ENCODE assay signal across 8 cellular contexts in genomic region chr1:17119076-17119743, GRCh38. TPM values are rescaled to one million over a fixed set of nuclear protein-coding genes. Genes with fewer than 3 reads are reported as not detected.
DNase-seq lines count a peak whose midpoint lies in the region; ATAC-seq, FAIRE-seq and TF ChIP-seq lines count a peak whose summit lies in the region.

Gene PADI2, minus strand, starts transcription at chr1:17119451. Its CDS starts 80 bp downstream, at chr1:17119371.

- peaks cover 16% of the 10 kb centered on the region for H3K4me1 Mint-ChIP-seq in glutamatergic neuron (ENCODE audit: low read depth, unreplicated experiment)

- peak; percentile 67 for ATAC-seq in HG03066 (IDR thresholded peaks at IDR 0.05; ENCODE audit: low read depth, unreplicated experiment)
- ATAC-seq in Panc1, result peak; percentile 88
- ATAC-seq in omental fat pad (ENCODE audit: low FRiP score), result peak; percentile 43
- ATAC-seq in thoracic aorta (ENCODE audit: insufficient number of reproducible peaks, low FRiP score, low read depth), result no peak

- H3K9me3 ChIP-seq in DOHH2 (ENCODE audit: control insufficient read depth, insufficient read depth, low read length) (no peaks in the 10 kb centered on the region), Panc1 (ENCODE audit: control insufficient read depth, insufficient read depth, low read depth, low read length) (no peaks in the 10 kb centered on the region), thoracic aorta (no peaks in the 10 kb centered on the region)

- intact Hi-C loops in Panc1 (cut with micrococcal nuclease; ENCODE audit: unreplicated experiment), result no loop called here

- H3K4me1 ChIP-seq in DOHH2 (ENCODE audit: control insufficient read depth, low read length), result peaks cover 26% of the 10 kb centered on the region
- H3K4me1 ChIP-seq in Panc1 (ENCODE audit: control insufficient read depth, insufficient read depth, low read length), result peaks cover 66% of the 10 kb centered on the region
- H3K4me1 ChIP-seq in thoracic aorta (ENCODE audit: control insufficient read depth in 1 of 2, low read depth in 2 of 2), result peaks cover 11 to 14% of the 10 kb centered on the region in 2 donors

- POLR2A ChIA-PET in Panc1 (lab: Charles Lee), result no interaction called here

- DNase-seq in Panc1 (ENCODE audit: low read depth, low spot score), result no peak
- DNase-seq in activated naive CD4-positive, alpha-beta T cell treated with Interleukin-2 at 50 U/mL for 16 hours, result peak; percentile 59
- peak; percentile 83 for DNase-seq in glutamatergic neuron
- peak; percentile 45 for DNase-seq in omental fat pad (ENCODE audit: low spot score)
- no peak for DNase-seq in thoracic aorta (ENCODE audit: low spot score)
- no peak for DNase-seq in H54 (ENCODE audit: insufficient read length, low spot score)

- no TSS peak for BruUV-seq in Panc1 (replicated peaks; lab: Mats Ljungman, UMichigan)

- H3F3A ChIP-seq in DOHH2 (ENCODE audit: control insufficient read depth, insufficient read depth), result no peaks in the 10 kb centered on the region

- no peak for FAIRE-seq in H54 (lab: Jason Lieb, UNC)

- no peaks in the 10 kb centered on the region for H3K36me3 ChIP-seq in DOHH2 (ENCODE audit: control insufficient read depth, low read length)
- H3K36me3 ChIP-seq in Panc1 (ENCODE audit: control insufficient read depth, insufficient read depth, low read length), result no peaks in the 10 kb centered on the region
- no peaks in the 10 kb centered on the region for H3K36me3 ChIP-seq in thoracic aorta

- TF ChIP-seq POLR2A in H54 (IDR thresholded peaks at IDR 0.05; ENCODE audit: low read depth, low read length), result no peak

- CTCF ChIA-PET in Panc1 (lab: Charles Lee), result interaction anchor here (0.5 kb wide), 1 partner anchor 107 kb away, joined by 8 read pairs; the partner anchor contains the start of gene ATP13A2

- in situ Hi-C loops in Panc1 (cut with HindIII; ENCODE audit: low pct_unique_long_range_greater_than_20kb, low sequenced_read_pairs), result no loop called here

- H3K27ac ChIP-seq in DOHH2 (ENCODE audit: low read depth, low read length) (no peak within 1 kb of the TSS), Panc1 (ENCODE audit: low read length) (peak within 1 kb of the TSS; percentile 77), thoracic aorta (no peak within 1 kb of the TSS)

- peaks cover 14% of the 10 kb centered on the region for H3K27me3 Mint-ChIP-seq in glutamatergic neuron (ENCODE audit: unreplicated experiment)

- peak within 1 kb of the TSS; percentile 35 for H3K4me3 ChIP-seq in DOHH2 (ENCODE audit: low read length)
- peak within 1 kb of the TSS; percentile 62 to 82 for H3K4me3 ChIP-seq in Panc1 (ENCODE audit: low read depth in 2 of 2, low read length in 2 of 2)
- H3K4me3 ChIP-seq in thoracic aorta, result peak within 1 kb of the TSS; percentile 66

- no peaks in the 10 kb centered on the region for H3K36me3 Mint-ChIP-seq in glutamatergic neuron (ENCODE audit: unreplicated experiment)

- H3K27me3 ChIP-seq in DOHH2 (ENCODE audit: control insufficient read depth, low read length) (peaks cover 50% of the 10 kb centered on the region), Panc1 (ENCODE audit: control insufficient read depth, insufficient read depth, low read length) (no peaks in the 10 kb centered on the region), thoracic aorta (replicated peaks; ENCODE audit: insufficient read depth) (peaks cover 5% of the 10 kb centered on the region)

- H3K9me3 Mint-ChIP-seq in glutamatergic neuron (ENCODE audit: unreplicated experiment), result peaks cover 2% of the 10 kb centered on the region

- no peaks in the 10 kb centered on the region for H3K79me2 ChIP-seq in DOHH2 (ENCODE audit: control insufficient read depth, low read length)

- no peak within 1 kb of the TSS for H3K27ac Mint-ChIP-seq in glutamatergic neuron (ENCODE audit: unreplicated experiment)

- no peak for TF ChIP-seq CTCF in DOHH2 (IDR thresholded peaks at IDR 0.05; ENCODE audit: low read depth, low read length, poor library complexity, severe bottlenecking)
- no peak for TF ChIP-seq CTCF in Panc1 (IDR thresholded peaks at IDR 0.05)
- no peak for TF ChIP-seq CTCF in glutamatergic neuron (IDR thresholded peaks at IDR 0.05; ENCODE audit: partially characterized antibody, unreplicated experiment)
- no peak for TF ChIP-seq CTCF in omental fat pad (IDR thresholded peaks at IDR 0.05)
- TF ChIP-seq CTCF in thoracic aorta (IDR thresholded peaks at IDR 0.05), result no peak

- H3K4me3 Mint-ChIP-seq in glutamatergic neuron (ENCODE audit: unreplicated experiment), result peak within 1 kb of the TSS; percentile 82

- no peaks in the 10 kb centered on the region for H4K20me1 ChIP-seq in DOHH2 (ENCODE audit: control insufficient read depth, insufficient read depth, low read depth, low read length)

- H3K9me2 ChIP-seq in DOHH2 (replicated peaks; ENCODE audit: control insufficient read depth, low read length), result no peaks in the 10 kb centered on the region

- peak within 1 kb of the TSS; percentile 54 for H3K4me2 ChIP-seq in DOHH2 (ENCODE audit: low read length)

RNA-seq across cellular contexts. Expression of gene PADI2, which starts in this region (rescaled TPM):
- total RNA-seq in Panc1 (2021; ENCODE audit: unreplicated experiment) (507 TPM), glutamatergic neuron (ENCODE audit: unreplicated experiment) (0.74 TPM), omental fat pad (10 to 100 TPM in 1 of 4 donors, 1 to 10 TPM in 2, under 1 TPM in 1; 0.37 to 19.9 (median 1.6) TPM), thoracic aorta (1 to 10 TPM in 1 of 2 donors, under 1 TPM in 1; 0.27 to 2.3 TPM)
- 830 TPM for polyA plus RNA-seq in Panc1 (2012; ENCODE audit: insufficient read length)

Comparison
In these comparisons a context has a peak if more than half of its experiments do, and no peak if none do; other contexts are left out.
1. RNA of gene PADI2 (total RNA-seq): 507 TPM in Panc1 (single experiment); 0.27 to 2.3 TPM in thoracic aorta, 0.37 to 19.9 TPM in omental fat pad and 0.74 TPM in glutamatergic neuron (single experiment); every median in the first group is over 10 times any median in the second.
2. Peak in DNase-seq in glutamatergic neuron; RNA of the gene not detected or under 1 TPM.
3. DNase-seq: peak in activated naive CD4-positive, alpha-beta T cell treated with Interleukin-2 at 50 U/mL for 16 hours (single experiment) and omental fat pad (single experiment); none in Panc1 (single experiment), thoracic aorta (single experiment) and H54 (single experiment).
4. Peak in every context shown above with its lines, with median percentiles within 50 percentile points of each other: H3K4me3 ChIP-seq.